1 cellular context compared by ENCODE assay signal in genomic region chr19:4027146-4027545, GRCh38.
TF ChIP-seq lines count a peak whose summit lies in the region.

No MANE protein-coding gene starts in this region.

TF ChIP-seq in H1, 55 proteins besides CTCF, POLR2A, EP300 and RAD21:
- no peak for TF ChIP-seq ZNF274 (IDR thresholded peaks at IDR 0.05; ENCODE audit: borderline replicate concordance, extremely low read depth, low read length)
- no peak for TF ChIP-seq SP4 (IDR thresholded peaks at IDR 0.05; ENCODE audit: low read length)
- no peak for TF ChIP-seq TCF12 (IDR thresholded peaks at IDR 0.05; ENCODE audit: low read depth, low read length)
